8 cellular contexts compared by ENCODE assay signal in the genomic region with DNA sequence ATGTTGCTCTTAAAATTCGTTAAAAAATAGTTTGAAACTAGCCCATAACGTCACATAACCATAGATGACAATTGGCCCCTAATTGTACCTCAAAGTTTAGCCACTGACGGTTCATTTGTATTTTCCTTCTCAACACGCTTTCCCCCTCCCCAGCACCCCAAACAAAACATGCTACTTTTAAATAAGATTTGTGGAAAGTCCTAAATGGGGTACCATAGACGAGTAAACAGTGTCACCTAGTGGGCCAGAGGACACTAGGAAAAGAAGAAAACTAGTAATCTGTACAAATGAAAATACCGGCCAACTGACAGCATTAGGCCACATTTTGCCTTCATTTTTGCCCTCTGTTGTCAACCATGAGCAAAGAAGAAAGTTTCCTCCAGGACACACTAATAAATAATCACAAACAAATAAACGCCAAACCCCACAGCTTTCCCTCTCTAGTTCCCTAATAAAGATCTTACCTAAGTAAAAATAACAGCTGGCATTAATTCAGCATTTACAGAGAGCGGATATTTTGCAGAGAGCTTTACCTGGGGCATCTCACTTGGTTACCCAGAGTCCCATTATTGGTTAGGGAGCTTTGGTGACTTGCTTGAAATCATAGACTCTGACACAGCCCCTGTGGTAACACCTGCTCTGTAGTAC.
DNase-seq lines count a peak whose midpoint lies in the region; ATAC-seq and TF ChIP-seq lines count a peak whose summit lies in the region.

No MANE protein-coding gene starts in this region.

- TF ChIP-seq EP300 in ovary (IDR thresholded peaks at IDR 0.05): no peak

- H4K20me1 ChIP-seq in SU-DHL-6 (ENCODE audit: low read depth, low read length): no peaks in the 10 kb centered on the region

- no peak overlapping the region for H3K9ac ChIP-seq in SU-DHL-6 (ENCODE audit: low read length)

- H2AFZ ChIP-seq in SU-DHL-6 (ENCODE audit: low read depth, low read length, severe bottlenecking): no peak overlapping the region

- ATAC-seq in GM19452 (IDR thresholded peaks at IDR 0.05; ENCODE audit: unreplicated experiment): no peak
- no peak for ATAC-seq in HG03354 (IDR thresholded peaks at IDR 0.05; ENCODE audit: poor library complexity, severe bottlenecking, unreplicated experiment)

- H3K79me2 ChIP-seq in SU-DHL-6 (ENCODE audit: insufficient read depth, low read length): no peaks in the 10 kb centered on the region

- no peaks in the 10 kb centered on the region; the same call in 1 of the 2 replicates for H3K27me3 ChIP-seq in SU-DHL-6 (ENCODE audit: low read length)
- H3K27me3 ChIP-seq in ovary: no peaks in the 10 kb centered on the region

- H3K36me3 ChIP-seq in SU-DHL-6 (ENCODE audit: low read length) (no peaks in the 10 kb centered on the region), ovary (no peaks in the 10 kb centered on the region)

- WGBS in ovary, 3 donors: 26 to 29% (median 26%) methylated on average over 8 of the region's 8 CpGs

- H3K4me1 ChIP-seq in ovary (ENCODE audit: insufficient read depth): no peaks in the 10 kb centered on the region

- H3K4me3 ChIP-seq in SU-DHL-6 (ENCODE audit: insufficient read depth, low read length, poor library complexity, severe bottlenecking) (no peak overlapping the region), ovary (no peak overlapping the region)

- no peaks in the 10 kb centered on the region for H3F3A ChIP-seq in SU-DHL-6 (ENCODE audit: insufficient read depth)

- DNase-seq in DMS79 (lab: John Stamatoyannopoulos, UW) (peak; percentile 51), NCI-H1105 (lab: John Stamatoyannopoulos, UW) (peak; percentile 50), kidney glomerular epithelial cell (lab: John Stamatoyannopoulos, UW) (peak; percentile 9), ecto neural progenitor cell (ENCODE audit: low spot score) (no peak), ovary (no peak)

- H3K27ac ChIP-seq in SU-DHL-6 (ENCODE audit: low read depth, low read length) (no peak overlapping the region), ovary (no peak overlapping the region)

- H3K9me3 ChIP-seq in SU-DHL-6 (ENCODE audit: insufficient read depth, low read length) (no peaks in the 10 kb centered on the region), ovary (no peaks in the 10 kb centered on the region)

- intact Hi-C loops in ovary (cut with DNase I): no loop called here

- TF ChIP-seq POLR2A in ovary (IDR thresholded peaks at IDR 0.05): no peak

- H3K4me2 ChIP-seq in SU-DHL-6 (ENCODE audit: low read depth, low read length, poor library complexity, severe bottlenecking): no peak overlapping the region

- H3K9me2 ChIP-seq in SU-DHL-6 (replicated peaks; ENCODE audit: insufficient read depth, low read length): no peaks in the 10 kb centered on the region

- TF ChIP-seq CTCF in SU-DHL-6 (IDR thresholded peaks at IDR 0.05; ENCODE audit: insufficient read depth, low read length, poor library complexity, severe bottlenecking) (peak; percentile 21), ovary (IDR thresholded peaks at IDR 0.05) (no peak)

Comparison
In these comparisons a context has a peak if more than half of its experiments do, and no peak if none do; other contexts are left out.
1. DNase-seq: peak in DMS79 (single experiment), NCI-H1105 (single experiment) and kidney glomerular epithelial cell (single experiment); none in ecto neural progenitor cell (single experiment) and ovary (0 of 5).